Comparison of ENCODE assay signal across 1 cellular context in genomic region chr2:74119912-74120825, GRCh38.
TF ChIP-seq lines count a peak whose summit lies in the region.

No MANE protein-coding gene starts in this region.

TF ChIP-seq in GM23338, 12 proteins besides CTCF, POLR2A, EP300 and RAD21 (continued from another document):
- TF ChIP-seq, protein P1, sequence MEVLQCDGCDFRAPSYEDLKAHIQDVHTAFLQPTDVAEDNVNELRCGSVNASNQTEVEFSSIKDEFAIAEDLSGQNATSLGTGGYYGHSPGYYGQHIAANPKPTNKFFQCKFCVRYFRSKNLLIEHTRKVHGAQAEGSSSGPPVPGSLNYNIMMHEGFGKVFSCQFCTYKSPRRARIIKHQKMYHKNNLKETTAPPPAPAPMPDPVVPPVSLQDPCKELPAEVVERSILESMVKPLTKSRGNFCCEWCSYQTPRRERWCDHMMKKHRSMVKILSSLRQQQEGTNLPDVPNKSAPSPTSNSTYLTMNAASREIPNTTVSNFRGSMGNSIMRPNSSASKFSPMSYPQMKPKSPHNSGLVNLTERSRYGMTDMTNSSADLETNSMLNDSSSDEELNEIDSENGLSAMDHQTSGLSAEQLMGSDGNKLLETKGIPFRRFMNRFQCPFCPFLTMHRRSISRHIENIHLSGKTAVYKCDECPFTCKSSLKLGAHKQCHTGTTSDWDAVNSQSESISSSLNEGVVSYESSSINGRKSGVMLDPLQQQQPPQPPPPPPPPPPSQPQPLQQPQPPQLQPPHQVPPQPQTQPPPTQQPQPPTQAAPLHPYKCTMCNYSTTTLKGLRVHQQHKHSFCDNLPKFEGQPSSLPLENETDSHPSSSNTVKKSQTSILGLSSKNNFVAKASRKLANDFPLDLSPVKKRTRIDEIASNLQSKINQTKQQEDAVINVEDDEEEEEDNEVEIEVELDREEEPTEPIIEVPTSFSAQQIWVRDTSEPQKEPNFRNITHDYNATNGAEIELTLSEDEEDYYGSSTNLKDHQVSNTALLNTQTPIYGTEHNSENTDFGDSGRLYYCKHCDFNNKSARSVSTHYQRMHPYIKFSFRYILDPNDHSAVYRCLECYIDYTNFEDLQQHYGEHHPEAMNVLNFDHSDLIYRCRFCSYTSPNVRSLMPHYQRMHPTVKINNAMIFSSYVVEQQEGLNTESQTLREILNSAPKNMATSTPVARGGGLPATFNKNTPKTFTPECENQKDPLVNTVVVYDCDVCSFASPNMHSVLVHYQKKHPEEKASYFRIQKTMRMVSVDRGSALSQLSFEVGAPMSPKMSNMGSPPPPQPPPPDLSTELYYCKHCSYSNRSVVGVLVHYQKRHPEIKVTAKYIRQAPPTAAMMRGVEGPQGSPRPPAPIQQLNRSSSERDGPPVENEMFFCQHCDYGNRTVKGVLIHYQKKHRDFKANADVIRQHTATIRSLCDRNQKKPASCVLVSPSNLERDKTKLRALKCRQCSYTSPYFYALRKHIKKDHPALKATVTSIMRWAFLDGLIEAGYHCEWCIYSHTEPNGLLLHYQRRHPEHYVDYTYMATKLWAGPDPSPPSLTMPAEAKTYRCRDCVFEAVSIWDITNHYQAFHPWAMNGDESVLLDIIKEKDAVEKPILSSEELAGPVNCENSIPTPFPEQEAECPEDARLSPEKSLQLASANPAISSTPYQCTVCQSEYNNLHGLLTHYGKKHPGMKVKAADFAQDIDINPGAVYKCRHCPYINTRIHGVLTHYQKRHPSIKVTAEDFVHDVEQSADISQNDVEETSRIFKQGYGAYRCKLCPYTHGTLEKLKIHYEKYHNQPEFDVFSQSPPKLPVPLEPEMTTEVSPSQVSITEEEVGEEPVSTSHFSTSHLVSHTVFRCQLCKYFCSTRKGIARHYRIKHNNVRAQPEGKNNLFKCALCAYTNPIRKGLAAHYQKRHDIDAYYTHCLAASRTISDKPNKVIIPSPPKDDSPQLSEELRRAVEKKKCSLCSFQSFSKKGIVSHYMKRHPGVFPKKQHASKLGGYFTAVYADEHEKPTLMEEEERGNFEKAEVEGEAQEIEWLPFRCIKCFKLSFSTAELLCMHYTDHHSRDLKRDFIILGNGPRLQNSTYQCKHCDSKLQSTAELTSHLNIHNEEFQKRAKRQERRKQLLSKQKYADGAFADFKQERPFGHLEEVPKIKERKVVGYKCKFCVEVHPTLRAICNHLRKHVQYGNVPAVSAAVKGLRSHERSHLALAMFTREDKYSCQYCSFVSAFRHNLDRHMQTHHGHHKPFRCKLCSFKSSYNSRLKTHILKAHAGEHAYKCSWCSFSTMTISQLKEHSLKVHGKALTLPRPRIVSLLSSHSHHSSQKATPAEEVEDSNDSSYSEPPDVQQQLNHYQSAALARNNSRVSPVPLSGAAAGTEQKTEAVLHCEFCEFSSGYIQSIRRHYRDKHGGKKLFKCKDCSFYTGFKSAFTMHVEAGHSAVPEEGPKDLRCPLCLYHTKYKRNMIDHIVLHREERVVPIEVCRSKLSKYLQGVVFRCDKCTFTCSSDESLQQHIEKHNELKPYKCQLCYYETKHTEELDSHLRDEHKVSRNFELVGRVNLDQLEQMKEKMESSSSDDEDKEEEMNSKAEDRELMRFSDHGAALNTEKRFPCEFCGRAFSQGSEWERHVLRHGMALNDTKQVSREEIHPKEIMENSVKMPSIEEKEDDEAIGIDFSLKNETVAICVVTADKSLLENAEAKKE (CRISPR knock-in tag; IDR thresholded peaks at IDR 0.05): no peak
- TF ChIP-seq ZNF114 (CRISPR knock-in tag; IDR thresholded peaks at IDR 0.05) (peak; percentile 94; the same call in 1 of the 2 replicates), CREB1 (CRISPR knock-in tag; IDR thresholded peaks at IDR 0.05; ENCODE audit: low read depth) (peak; percentile 37; the same call in 1 of the 2 replicates), POLR2AphosphoS5 (IDR thresholded peaks at IDR 0.05; ENCODE audit: low read depth) (peak; percentile 38; the same call in 1 of the 2 replicates), EZH2phosphoT487 (IDR thresholded peaks at IDR 0.05; ENCODE audit: unreplicated experiment) (no peak), ZNF331 (CRISPR knock-in tag; IDR thresholded peaks at IDR 0.05; ENCODE audit: low read depth) (no peak), STAT1 (IDR thresholded peaks at IDR 0.05; ENCODE audit: unreplicated experiment) (no peak), EZH2 (IDR thresholded peaks at IDR 0.05; ENCODE audit: low read depth, unreplicated experiment) (no peak)
- TF ChIP-seq, protein P2, sequence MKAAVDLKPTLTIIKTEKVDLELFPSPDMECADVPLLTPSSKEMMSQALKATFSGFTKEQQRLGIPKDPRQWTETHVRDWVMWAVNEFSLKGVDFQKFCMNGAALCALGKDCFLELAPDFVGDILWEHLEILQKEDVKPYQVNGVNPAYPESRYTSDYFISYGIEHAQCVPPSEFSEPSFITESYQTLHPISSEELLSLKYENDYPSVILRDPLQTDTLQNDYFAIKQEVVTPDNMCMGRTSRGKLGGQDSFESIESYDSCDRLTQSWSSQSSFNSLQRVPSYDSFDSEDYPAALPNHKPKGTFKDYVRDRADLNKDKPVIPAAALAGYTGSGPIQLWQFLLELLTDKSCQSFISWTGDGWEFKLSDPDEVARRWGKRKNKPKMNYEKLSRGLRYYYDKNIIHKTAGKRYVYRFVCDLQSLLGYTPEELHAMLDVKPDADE (IDR thresholded peaks at IDR 0.05): peak; percentile 57; the same call in 1 of the 2 replicates
